ENCODE assay signal across 13 cellular contexts in the genomic region with DNA sequence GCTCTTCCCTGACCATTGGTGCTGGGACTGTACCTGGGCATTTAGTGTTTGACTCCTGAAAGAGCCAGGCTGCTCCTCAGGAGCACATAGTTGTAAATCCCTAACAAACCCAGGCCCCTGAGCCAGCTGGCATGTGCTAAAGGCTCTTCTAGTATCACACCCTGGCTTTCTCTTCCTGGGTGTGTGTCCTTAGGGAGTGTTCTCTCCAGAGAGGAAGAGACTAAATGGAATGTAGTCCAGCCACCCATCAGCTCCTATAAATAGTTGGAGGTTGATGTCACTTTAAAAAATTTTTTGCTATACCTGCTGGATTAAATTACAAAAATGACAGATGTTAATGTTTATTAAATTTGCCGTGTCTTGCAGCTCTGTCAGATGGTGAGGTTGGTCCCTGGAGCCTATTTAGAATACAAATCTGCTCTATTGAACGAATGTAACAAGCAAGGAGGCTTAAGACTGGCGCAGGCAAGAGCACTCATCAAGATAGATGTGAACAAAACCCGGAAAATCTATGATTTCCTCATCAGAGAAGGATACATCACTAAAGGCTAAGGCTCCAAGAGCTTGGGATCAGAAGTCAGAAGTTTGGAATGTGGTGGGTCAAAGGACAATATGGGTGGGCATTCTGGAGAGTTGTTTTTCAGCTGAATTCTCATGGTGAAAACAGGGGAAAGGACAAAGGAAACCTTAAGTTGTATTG. TPM values are rescaled to one million over a fixed set of nuclear protein-coding genes. Genes with fewer than 3 reads are reported as not detected.
DNase-seq lines count a peak whose midpoint lies in the region; ATAC-seq and TF ChIP-seq lines count a peak whose summit lies in the region.
"Had no signal": no experiment of that assay in that cellular context is flagged by ENCODE, and none has a peak within 500 bp of the region (broad histone marks: within the 10 kb centered on the region; RNA-seq: fewer than 3 reads in every experiment).

No MANE protein-coding gene starts in this region.

- H3K36me3 ChIP-seq in brain microvascular endothelial cell (replicated peaks): peaks cover 26% of the 10 kb centered on the region
- H3K36me3 ChIP-seq in transverse colon: peaks cover 0 to 50% (median 19%) of the 10 kb centered on the region in 4 donors

- no peaks in the 10 kb centered on the region for H3K9me3 ChIP-seq in transverse colon
- H3K9me3 ChIP-seq: sigmoid colon had no signal

- in situ Hi-C loops in brain microvascular endothelial cell (cut with HindIII; ENCODE audit: low pct_ligation_motif_present, low sequenced_read_pairs) (no loop called here), transverse colon (cut with MboI; ENCODE audit: low pct_ligation_motif_present in 1 of 4, low pct_unique_long_range_greater_than_20kb in 1 of 4, low sequenced_read_pairs in 3 of 4) (no loop called here)

- intact Hi-C loops in transverse colon (cut with DNase I; ENCODE audit: low total_unique reads): no loop called here

- H3K27me3 ChIP-seq in brain microvascular endothelial cell (replicated peaks) (no peaks in the 10 kb centered on the region), transverse colon (no peaks in the 10 kb centered on the region)
- H3K27me3 ChIP-seq: sigmoid colon had no signal

- peaks cover 0 to 8% (median 0%) of the 10 kb centered on the region in 4 donors for H3K4me1 ChIP-seq in transverse colon

- H3K27ac ChIP-seq in brain microvascular endothelial cell (peak overlapping the region; percentile 42), transverse colon (peak overlapping the region in 3 of 4 donors; percentile 17 to 38 (median 26)), substantia nigra (ENCODE audit: low read depth, low read length, poor library complexity, severe bottlenecking) (no peak overlapping the region)
- H3K27ac ChIP-seq: HL-60 had no signal

- DNase-seq in SIG-M5 treated with dmso at 0.1 percent for 504 hours (lab: John Stamatoyannopoulos, UW; ENCODE audit: unreplicated experiment) (peak; percentile 12), SIG-M5 (lab: John Stamatoyannopoulos, UW) (no peak), brain microvascular endothelial cell (no peak), iris pigment epithelial cell (ENCODE audit: low read depth) (peak; percentile 34), transverse colon (peak; percentile 14), substantia nigra (lab: John Stamatoyannopoulos, UW) (no peak), NCI-H1092 treated with DMSO at 0.1 percent for 48 hours (lab: John Stamatoyannopoulos, UW) (no peak)
- DNase-seq: activated naive CD4-positive, alpha-beta T cell treated with anti-CD3 and anti-CD28 coated beads, Interleukin-2, amount 10 ng/mL, durations not matched to agents 7 days and 5 days; hippocampal formation; sigmoid colon; stimulated activated naive B cell treated with anti-CD40 and anti-IgM and Interleukin-4, amounts not matched to agents 10 μg/mL and 1 μg/mL and 100 μg/mL, for 72 hours had no signal

- no peak for TF ChIP-seq POLR2A in transverse colon (IDR thresholded peaks at IDR 0.05)

- TF ChIP-seq EP300 in transverse colon (IDR thresholded peaks at IDR 0.05; ENCODE audit: low read depth): no peak

- H3K4me3 ChIP-seq in brain microvascular endothelial cell (ENCODE audit: low read depth, low read length): no peak overlapping the region
- H3K4me3 ChIP-seq in transverse colon: no peak overlapping the region
- H3K4me3 ChIP-seq: sigmoid colon had no signal

- no peak for TF ChIP-seq CTCF in brain microvascular endothelial cell (IDR thresholded peaks at IDR 0.05; ENCODE audit: low read depth, low read length, missing control alignments)
- TF ChIP-seq CTCF in transverse colon (IDR thresholded peaks at IDR 0.05): no peak

- 69 to 75% methylated on average over 2 to 4 of the region's 4 CpGs for WGBS in transverse colon (ENCODE audit: low coverage in 1 of 2), 2 donors

- ATAC-seq in HG02973 (IDR thresholded peaks at IDR 0.05; ENCODE audit: unreplicated experiment): no peak
- ATAC-seq: stimulated activated naive B cell treated with anti-CD40 and anti-IgM and Interleukin-4, amounts not matched to agents 10 μg/mL and 1 μg/mL and 100 μg/mL, for 72 hours had no signal

RNA-seq across cellular contexts. Expression of a gene that starts 13.1 kb away (rescaled TPM):
- 1 to 10 TPM; 1.6 to 3.8 (median 2.8) TPM for total RNA-seq in transverse colon

Comparison
In these comparisons a context has a peak if more than half of its experiments do, and no peak if none do; other contexts are left out.
1. DNase-seq: peak in SIG-M5 treated with dmso at 0.1 percent for 504 hours (single experiment), iris pigment epithelial cell (single experiment) and transverse colon (single experiment); none in SIG-M5 (single experiment), brain microvascular endothelial cell (single experiment), substantia nigra (0 of 49) and NCI-H1092 treated with DMSO at 0.1 percent for 48 hours (single experiment).